23 cellular contexts compared by ENCODE assay signal in genomic region chr5:147017191-147017590, GRCh38.
"Had no signal": no experiment of that assay in that cellular context is flagged by ENCODE, and none has a peak within 500 bp of the region (broad histone marks: within the 10 kb centered on the region; RNA-seq: fewer than 3 reads in every experiment).

No MANE protein-coding gene starts in this region.

- H3K27ac Mint-ChIP-seq: activated CD4-positive, alpha-beta T cell treated with anti-CD3 and anti-CD28 coated beads, Interleukin-2, amount 10 ng/mL, durations not matched to agents 7 days and 5 days; activated CD8-positive, alpha-beta T cell treated with anti-CD3 and anti-CD28 coated beads for 36 hours; activated naive CD4-positive, alpha-beta T cell treated with anti-CD3 and anti-CD28 coated beads, Interleukin-2, amount 50 U/mL, for 24 hours; activated T-helper 1 cell treated with anti-CD3 and anti-CD28 coated beads, Interleukin-12 subunit alpha, Interleukin-12 subunit beta, Interleukin-2, Interleukin-4 antibody, amounts not matched to agents 30 ng/mL and 10 ng/mL and 1 ng/mL, durations not matched to agents 14 hours and 24 hours and 36 hours; memory B cell; naive B cell; T-helper 2 cell treated with Interferon-gamma antibody and Interleukin-4, amounts not matched to agents 5 μg/mL and 100 μg/mL, for 36 hours had no signal

- H3K27me3 ChIP-seq: body of pancreas, cardiac muscle cell, sigmoid colon, thyroid gland had no signal

- DNase-seq: activated CD4-positive, alpha-beta T cell treated with anti-CD3 and anti-CD28 coated beads, Interleukin-2, amount 10 ng/mL, durations not matched to agents 7 days and 5 days; activated CD4-positive, CD25-positive, alpha-beta regulatory T cell treated with anti-CD3 and anti-CD28 coated beads, Interleukin-2, amount 50 U/mL, for 72 hours; activated CD8-positive, alpha-beta T cell treated with anti-CD3 and anti-CD28 coated beads for 36 hours; activated gamma-delta T cell treated with Interleukin-2 at 50 U/mL for 16 hours; body of pancreas; effector CD4-positive, alpha-beta T cell; foreskin fibroblast; left ventricle myocardium superior; naive B cell; occipital lobe; posterior cingulate gyrus; retina; sigmoid colon; stimulated activated CD4-positive, alpha-beta T cell treated with anti-CD3 and anti-CD28 coated beads, Interleukin-2, amount 100 ng/mL, for 48 hours; stimulated activated CD8-positive, alpha-beta memory T cell treated with anti-CD3 and anti-CD28 coated beads, Interleukin-4, amount 100 ng/mL, for 48 hours; stimulated activated naive CD4-positive, alpha-beta T cell treated with Interleukin-2 at 50 U/mL for 16 hours; WERI-Rb-1 had no signal

- H3K4me3 ChIP-seq: body of pancreas, cardiac muscle cell, sigmoid colon, thyroid gland had no signal

- H3K9me3 ChIP-seq: body of pancreas, sigmoid colon, thyroid gland had no signal

- H3K27me3 Mint-ChIP-seq: activated CD4-positive, alpha-beta T cell treated with anti-CD3 and anti-CD28 coated beads, Interleukin-2, amount 10 ng/mL, durations not matched to agents 7 days and 5 days; memory B cell; naive B cell had no signal

- H3K36me3 ChIP-seq: cardiac muscle cell, sigmoid colon, thyroid gland, WERI-Rb-1 had no signal

- H3K36me3 Mint-ChIP-seq: activated naive CD4-positive, alpha-beta T cell treated with anti-CD3 and anti-CD28 coated beads, Interleukin-2, amount 50 U/mL, for 24 hours; memory B cell; naive B cell had no signal

- H3K4me1 Mint-ChIP-seq: activated CD4-positive, alpha-beta T cell treated with anti-CD3 and anti-CD28 coated beads, Interleukin-2, amount 10 ng/mL, durations not matched to agents 7 days and 5 days; activated naive CD4-positive, alpha-beta T cell treated with anti-CD3 and anti-CD28 coated beads, Interleukin-2, amount 50 U/mL, for 24 hours; memory B cell; naive B cell had no signal

- H3K4me3 Mint-ChIP-seq: activated CD4-positive, alpha-beta T cell treated with anti-CD3 and anti-CD28 coated beads, Interleukin-2, amount 10 ng/mL, durations not matched to agents 7 days and 5 days; activated CD8-positive, alpha-beta T cell treated with anti-CD3 and anti-CD28 coated beads for 36 hours; activated naive CD4-positive, alpha-beta T cell treated with anti-CD3 and anti-CD28 coated beads, Interleukin-2, amount 50 U/mL, for 24 hours; activated T-helper 1 cell treated with anti-CD3 and anti-CD28 coated beads, Interleukin-12 subunit alpha, Interleukin-12 subunit beta, Interleukin-2, Interleukin-4 antibody, amounts not matched to agents 30 ng/mL and 10 ng/mL and 1 ng/mL, durations not matched to agents 14 hours and 24 hours and 36 hours; memory B cell; naive B cell; T-helper 2 cell treated with Interferon-gamma antibody and Interleukin-4, amounts not matched to agents 5 μg/mL and 100 μg/mL, for 36 hours had no signal

- H3K9me3 Mint-ChIP-seq: activated CD4-positive, alpha-beta T cell treated with anti-CD3 and anti-CD28 coated beads, Interleukin-2, amount 10 ng/mL, durations not matched to agents 7 days and 5 days; activated CD8-positive, alpha-beta T cell treated with anti-CD3 and anti-CD28 coated beads for 36 hours; T-helper 2 cell treated with Interferon-gamma antibody and Interleukin-4, amounts not matched to agents 5 μg/mL and 100 μg/mL, for 36 hours had no signal

- H3K4me1 ChIP-seq: body of pancreas had no signal

- H3K27ac ChIP-seq: body of pancreas, cardiac muscle cell, sigmoid colon, WERI-Rb-1 had no signal
